In the genomic region with DNA sequence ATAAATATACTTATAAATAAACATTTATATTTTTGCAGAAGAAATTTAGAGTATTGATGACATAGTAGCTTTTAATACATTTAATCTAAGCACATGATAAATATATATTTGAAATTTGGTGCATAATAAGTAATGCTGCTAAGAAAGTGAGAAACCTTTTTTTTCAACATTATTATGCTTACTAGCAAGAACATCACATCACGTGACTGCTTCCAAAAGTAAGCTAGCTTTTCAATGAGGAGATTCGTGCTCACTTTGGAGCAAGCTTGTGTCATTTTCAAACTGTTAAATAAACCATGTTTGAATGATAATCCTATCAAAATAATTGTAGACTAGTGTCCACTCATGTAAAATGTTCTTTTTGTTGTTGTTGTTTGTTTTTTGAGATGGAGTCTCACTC, we compare ENCODE assay signal across 8 cellular contexts.
"Had no signal": no experiment of that assay in that cellular context is flagged by ENCODE, and none has a peak within 500 bp of the region (broad histone marks: within the 10 kb centered on the region; RNA-seq: fewer than 3 reads in every experiment).

No MANE protein-coding gene starts in this region.

- H3K27ac ChIP-seq: HL-60 had no signal

- ATAC-seq: GM23338 had no signal

- DNase-seq: H9, HCEC 1CT, IMR-90, KBM-7 had no signal

- H3K4me3 Mint-ChIP-seq: GM23338, H9 had no signal

- H3K4me3 ChIP-seq: GM23338 had no signal

- H2AFZ ChIP-seq: GM23338 had no signal

- H3K9me3 Mint-ChIP-seq: GM23338, H9 had no signal

- FAIRE-seq: H1, H54 had no signal

- H3K4me2 ChIP-seq: GM23338 had no signal

- H3K27ac Mint-ChIP-seq: GM23338, H9 had no signal
